20 cellular contexts compared by ENCODE assay signal in genomic region chr11:94477644-94478043, GRCh38. TPM values are rescaled to one million over a fixed set of nuclear protein-coding genes. Genes with fewer than 3 reads are reported as not detected.
A peak's percentile ranks its signal among the peaks of the same experiment; 100 is the strongest.
DNase-seq lines count a peak whose midpoint lies in the region; ATAC-seq, FAIRE-seq and TF ChIP-seq lines count a peak whose summit lies in the region.
"Had no signal": no experiment of that assay in that cellular context is flagged by ENCODE, and none has a peak within 500 bp of the region (broad histone marks: within the 10 kb centered on the region; RNA-seq: fewer than 3 reads in every experiment).

No MANE protein-coding gene starts in this region.

- no peaks in the 10 kb centered on the region for H3K9me3 ChIP-seq in BLaER1
- H3K9me3 ChIP-seq: SJCRH30 had no signal

- H3K9ac ChIP-seq in BLaER1: no peak overlapping the region

- DNase-seq in GM12892 (ENCODE audit: insufficient read length) (no peak), WTC11 (ENCODE audit: low spot score) (no peak), immature natural killer cell (no peak), GM10266 (ENCODE audit: extremely low spot score) (no peak)
- DNase-seq in activated CD4-positive, alpha-beta T cell treated with anti-CD3 and anti-CD28 coated beads for 4 hours: no peak
- DNase-seq in activated naive CD4-positive, alpha-beta T cell treated with anti-CD3 and anti-CD28 coated beads, Interleukin-2, amount 50 U/mL, for 72 hours (ENCODE audit: low spot score in 2 of 2): no peak
- DNase-seq: CD4-positive, alpha-beta memory T cell; GF-D8; H7; NCI-H1436 treated with DMSO at 0.1 percent for 48 hours; NCI-H2081 treated with DMSO at 0.1 percent for 48 hours; NCI-H524 treated with DMSO at 0.1 percent for 48 hours; NK-92 treated with Interleukin-12 subunit alpha and Interleukin-12 subunit beta, amount 100 ng/mL, for 24 hours; OCI-M1; SJCRH30 had no signal

- H3K27me3 ChIP-seq in BLaER1: no peaks in the 10 kb centered on the region
- H3K27me3 ChIP-seq: SJCRH30 had no signal

- H3K36me3 Mint-ChIP-seq in WTC11 (peaks cover 15% of the 10 kb centered on the region), immature natural killer cell (peaks cover 16 to 28% (median 23%) of the 10 kb centered on the region in 3 donors)
- peaks cover 15 to 22% of the 10 kb centered on the region in 2 donors for H3K36me3 Mint-ChIP-seq in activated naive CD4-positive, alpha-beta T cell treated with anti-CD3 and anti-CD28 coated beads, Interleukin-2, amount 50 U/mL, for 72 hours

- H3K27ac Mint-ChIP-seq in WTC11 (peak overlapping the region; percentile 20; the same call in 1 of the 2 replicates), immature natural killer cell (peak overlapping the region in 4 of 6 donors; percentile 13 to 73 (median 34))
- H3K27ac Mint-ChIP-seq in activated naive CD4-positive, alpha-beta T cell treated with anti-CD3 and anti-CD28 coated beads, Interleukin-2, amount 50 U/mL, for 72 hours: no peak overlapping the region

- H3K27ac ChIP-seq in BLaER1: no peak overlapping the region
- H3K27ac ChIP-seq: RWPE1, SJCRH30 had no signal

- CTCF ChIA-PET in WTC11 (lab: Charles Lee): interaction anchor here (0.8 to 1.4 kb wide), 2 partner anchors 27 to 582 kb away, joined by 4 to 7 read pairs; no protein-coding TSS in a partner anchor

- H3K4me3 ChIP-seq in BLaER1: no peak overlapping the region
- H3K4me3 ChIP-seq: SJCRH30 had no signal

- FAIRE-seq in GM12892 (lab: Jason Lieb, UNC): peak; percentile 78

- H3K36me3 ChIP-seq in BLaER1: peaks cover 74% of the 10 kb centered on the region
- H3K36me3 ChIP-seq: SJCRH30 had no signal

- no peaks in the 10 kb centered on the region for H4K20me1 ChIP-seq in BLaER1

- POLR2A ChIA-PET in WTC11 (lab: Charles Lee): interaction anchor here (0.6 kb wide), 1 partner anchor 31 kb away, joined by 4 read pairs; no protein-coding TSS in a partner anchor

- peaks cover 9% of the 10 kb centered on the region for H3K4me1 ChIP-seq in BLaER1
- H3K4me1 ChIP-seq: SJCRH30 had no signal

- no peak for TF ChIP-seq CTCF in WTC11 (IDR thresholded peaks at IDR 0.05)
- no peak for TF ChIP-seq CTCF in GM10266 (IDR thresholded peaks at IDR 0.05; ENCODE audit: control insufficient read depth, insufficient read depth, low read depth, missing control alignments)

- H3K4me3 Mint-ChIP-seq in WTC11: no peak overlapping the region
- H3K4me3 Mint-ChIP-seq in immature natural killer cell: no peak overlapping the region
- H3K4me3 Mint-ChIP-seq: CD4-positive, alpha-beta memory T cell had no signal

- ATAC-seq in WTC11: peak; percentile 66
- no peak for ATAC-seq in HG03095 (IDR thresholded peaks at IDR 0.05; ENCODE audit: unreplicated experiment)
- ATAC-seq in activated naive CD4-positive, alpha-beta T cell treated with anti-CD3 and anti-CD28 coated beads, Interleukin-2, amount 50 U/mL, for 72 hours: no peak

- H3K9me3 Mint-ChIP-seq in WTC11 (no peaks in the 10 kb centered on the region), immature natural killer cell (no peaks in the 10 kb centered on the region)
- H3K9me3 Mint-ChIP-seq in activated naive CD4-positive, alpha-beta T cell treated with anti-CD3 and anti-CD28 coated beads, Interleukin-2, amount 50 U/mL, for 72 hours: no peaks in the 10 kb centered on the region
- H3K9me3 Mint-ChIP-seq: CD4-positive, alpha-beta memory T cell had no signal

- H3K4me2 ChIP-seq in BLaER1: peak overlapping the region; percentile 8; the same call in 1 of the 2 replicates

- TF ChIP-seq POLR2A in GM12892 (IDR thresholded peaks at IDR 0.05; ENCODE audit: low read depth, low read length): no peak

- H3K4me1 Mint-ChIP-seq in WTC11 (peaks cover 22% of the 10 kb centered on the region), immature natural killer cell (peaks cover 24 to 25% of the 10 kb centered on the region in 2 donors)

- H3K27me3 Mint-ChIP-seq in WTC11 (ENCODE audit: low read depth): no peaks in the 10 kb centered on the region
- peaks cover 2 to 7% (median 3%) of the 10 kb centered on the region in 3 donors for H3K27me3 Mint-ChIP-seq in immature natural killer cell (ENCODE audit: low read depth in 3 of 3)
- H3K27me3 Mint-ChIP-seq: CD4-positive, alpha-beta memory T cell had no signal

TF ChIP-seq in WTC11, 78 proteins besides CTCF, POLR2A, EP300 and RAD21:
- TF ChIP-seq ZNF423 (CRISPR knock-in tag; IDR thresholded peaks at IDR 0.05): no peak
- TF ChIP-seq, protein P1, sequence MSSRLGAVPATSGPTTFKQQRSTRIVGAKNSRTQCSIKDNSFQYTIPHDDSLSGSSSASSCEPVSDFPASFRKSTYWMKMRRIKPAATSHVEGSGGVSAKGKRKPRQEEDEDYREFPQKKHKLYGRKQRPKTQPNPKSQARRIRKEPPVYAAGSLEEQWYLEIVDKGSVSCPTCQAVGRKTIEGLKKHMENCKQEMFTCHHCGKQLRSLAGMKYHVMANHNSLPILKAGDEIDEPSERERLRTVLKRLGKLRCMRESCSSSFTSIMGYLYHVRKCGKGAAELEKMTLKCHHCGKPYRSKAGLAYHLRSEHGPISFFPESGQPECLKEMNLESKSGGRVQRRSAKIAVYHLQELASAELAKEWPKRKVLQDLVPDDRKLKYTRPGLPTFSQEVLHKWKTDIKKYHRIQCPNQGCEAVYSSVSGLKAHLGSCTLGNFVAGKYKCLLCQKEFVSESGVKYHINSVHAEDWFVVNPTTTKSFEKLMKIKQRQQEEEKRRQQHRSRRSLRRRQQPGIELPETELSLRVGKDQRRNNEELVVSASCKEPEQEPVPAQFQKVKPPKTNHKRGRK (CRISPR knock-in tag; IDR thresholded peaks at IDR 0.05; ENCODE audit: borderline replicate concordance): no peak

RNA-seq across cellular contexts. Expression of gene MRE11, which starts 16.0 kb away (rescaled TPM):
- polyA plus RNA-seq in GM12892 (2012; ENCODE audit: missing spikeins): 27.2 TPM
- total RNA-seq in WTC11 (2021): 34.3 to 38.2 TPM (median 37.8 TPM) in 3 replicates
- polyA plus RNA-seq in immature natural killer cell: 10 to 100 TPM in 1 of 3 donors, 1 to 10 TPM in 2; 9.1 to 20.1 (median 9.6) TPM
- 10 to 100 TPM; 50.7 to 53.1 TPM for total RNA-seq in activated naive CD4-positive, alpha-beta T cell treated with anti-CD3 and anti-CD28 coated beads, Interleukin-2, amount 50 U/mL, for 72 hours

RNA-seq across cellular contexts. Expression of gene ANKRD49, which starts 16.1 kb away (rescaled TPM):
- 28.6 TPM for polyA plus RNA-seq in GM12892 (2012; ENCODE audit: missing spikeins)
- 9.5 to 9.9 TPM (median 9.6 TPM) in 3 replicates for total RNA-seq in WTC11 (2021)
- 10 to 100 TPM; 19.4 to 26.4 (median 19.9) TPM for polyA plus RNA-seq in immature natural killer cell
- total RNA-seq in activated naive CD4-positive, alpha-beta T cell treated with anti-CD3 and anti-CD28 coated beads, Interleukin-2, amount 50 U/mL, for 72 hours: 10 to 100 TPM; 18.1 to 22.8 TPM

RNA-seq across cellular contexts. Expression of gene C11orf97, which starts 34.6 kb away (rescaled TPM):
- polyA plus RNA-seq in GM12892 (2012; ENCODE audit: missing spikeins): not detected
- total RNA-seq in WTC11 (2021): not detected in 3 replicates
- not detected for polyA plus RNA-seq in immature natural killer cell
- total RNA-seq in activated naive CD4-positive, alpha-beta T cell treated with anti-CD3 and anti-CD28 coated beads, Interleukin-2, amount 50 U/mL, for 72 hours: not detected
- total RNA-seq: A673; CD4-positive, alpha-beta memory T cell; H7; HT-29; SJCRH30 had no signal
- polyA plus RNA-seq: CD4-positive, alpha-beta memory T cell had no signal

Comparison
In these comparisons a context has a peak if more than half of its experiments do, and no peak if none do; other contexts are left out.
1. H3K27ac Mint-ChIP-seq: peak in WTC11 (single experiment) and immature natural killer cell (4 of 6); none in activated naive CD4-positive, alpha-beta T cell treated with anti-CD3 and anti-CD28 coated beads, Interleukin-2, amount 50 U/mL, for 72 hours (0 of 2).